8 cellular contexts compared by ENCODE assay signal in the genomic region with DNA sequence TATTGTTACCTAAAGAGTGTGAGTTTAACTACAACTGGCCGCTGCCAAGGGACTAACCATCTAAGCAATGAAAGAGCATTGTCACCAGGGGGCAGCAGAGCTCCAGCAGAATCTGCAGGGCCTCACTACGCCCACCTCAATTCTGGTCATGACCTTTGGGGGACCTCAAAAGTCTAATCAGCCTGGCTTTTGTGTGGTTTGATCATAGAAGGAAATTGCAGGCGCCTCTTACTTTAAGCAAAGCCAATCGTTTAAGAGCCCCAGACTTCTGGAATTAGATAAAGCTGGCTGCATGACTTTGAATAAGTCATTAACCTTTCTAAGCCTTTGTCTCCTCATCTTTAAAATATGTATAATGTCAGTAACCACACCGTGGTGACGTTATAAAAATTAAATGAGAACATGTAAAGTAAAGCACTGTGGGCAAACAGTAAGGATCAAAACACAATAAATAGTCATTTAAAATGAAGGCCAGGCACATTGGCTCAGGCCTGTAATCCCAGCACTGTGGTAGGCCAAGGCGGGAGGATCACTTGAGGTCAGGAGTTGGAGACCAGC. TPM values are rescaled to one million over a fixed set of nuclear protein-coding genes. Genes with fewer than 3 reads are reported as not detected.
DNase-seq lines count a peak whose midpoint lies in the region; ATAC-seq and TF ChIP-seq lines count a peak whose summit lies in the region.

No MANE protein-coding gene starts in this region.

- no peaks in the 10 kb centered on the region for H4K20me1 ChIP-seq in neural progenitor cell (ENCODE audit: low read depth)

- H3K27me3 ChIP-seq in neural progenitor cell: no peaks in the 10 kb centered on the region

- H3K9me3 Mint-ChIP-seq in neural progenitor cell: no peaks in the 10 kb centered on the region

- peak; percentile 92 for TF ChIP-seq CTCF in neural progenitor cell (IDR thresholded peaks at IDR 0.05)

- H3K79me2 ChIP-seq in neural progenitor cell (ENCODE audit: low read depth): no peaks in the 10 kb centered on the region

- no peaks in the 10 kb centered on the region for H3K36me3 ChIP-seq in neural progenitor cell

- H3K9me3 ChIP-seq in neural progenitor cell (ENCODE audit: low read depth): no peaks in the 10 kb centered on the region

- no peaks in the 10 kb centered on the region for H3K4me1 Mint-ChIP-seq in neural progenitor cell

- ATAC-seq in HG03354 (IDR thresholded peaks at IDR 0.05; ENCODE audit: poor library complexity, severe bottlenecking, unreplicated experiment): peak; percentile 65
- ATAC-seq in HG02840 (IDR thresholded peaks at IDR 0.05; ENCODE audit: low FRiP score, unreplicated experiment): no peak

- H2AFZ ChIP-seq in neural progenitor cell (replicated peaks): no peak overlapping the region

- H3K27me3 Mint-ChIP-seq in neural progenitor cell (ENCODE audit: insufficient read depth, low read depth): peaks cover 15% of the 10 kb centered on the region

- no peak overlapping the region for H3K4me3 ChIP-seq in neural progenitor cell

- no peak overlapping the region for H3K27ac ChIP-seq in neural progenitor cell

- no peak overlapping the region for H3K4me2 ChIP-seq in neural progenitor cell

- in situ Hi-C loops in SK-MEL-5 (cut with HindIII; ENCODE audit: low pct_unique_long_range_greater_than_20kb, low sequenced_read_pairs): no loop called here

- H3K9ac ChIP-seq in neural progenitor cell: no peak overlapping the region

- H3F3A ChIP-seq in neural progenitor cell (ENCODE audit: low read depth): no peaks in the 10 kb centered on the region

- peak; percentile 46 for DNase-seq in NCI-H1436 (lab: John Stamatoyannopoulos, UW)
- DNase-seq in NCI-H1436 treated with DMSO at 0.1 percent for 48 hours (lab: John Stamatoyannopoulos, UW): no peak
- peak; percentile 74 for DNase-seq in SK-MEL-5 (ENCODE audit: low read depth, low spot score)
- peak; percentile 38 for DNase-seq in dedifferentiated amniotic fluid mesenchymal stem cell (ENCODE audit: extremely low spot score)
- DNase-seq in neural progenitor cell (ENCODE audit: low spot score): peak; percentile 83
- DNase-seq in effector CD8-positive, alpha-beta T cell (lab: John Stamatoyannopoulos, UW): no peak

- H3K4me3 Mint-ChIP-seq in neural progenitor cell: no peak overlapping the region

- no peaks in the 10 kb centered on the region for H3K36me3 Mint-ChIP-seq in neural progenitor cell

- H3K27ac Mint-ChIP-seq in neural progenitor cell: no peak overlapping the region

- no peaks in the 10 kb centered on the region for H3K4me1 ChIP-seq in neural progenitor cell

RNA-seq across cellular contexts. Expression of a gene that starts 58.6 kb away (rescaled TPM):
- 3.3 and 3.6 TPM in 2 replicates for total RNA-seq in SK-MEL-5 (2014; rRNA removed; shearing (Covaris generic))
- polyA plus RNA-seq in SK-MEL-5 (2015; cell fraction: cytosol; rRNA removed): 8.3 and 9.1 TPM in 2 replicates
- polyA plus RNA-seq in SK-MEL-5 (2015; cell fraction: nucleus; rRNA removed): 28.3 and 42.9 TPM in 2 replicates
- total RNA-seq in neural progenitor cell (ENCODE audit: low replicate concordance): not detected in 2 replicates

Comparison
In these comparisons a context has a peak if more than half of its experiments do, and no peak if none do; other contexts are left out.
1. DNase-seq: peak in NCI-H1436 (single experiment), SK-MEL-5 (single experiment), dedifferentiated amniotic fluid mesenchymal stem cell (single experiment) and neural progenitor cell (single experiment); none in NCI-H1436 treated with DMSO at 0.1 percent for 48 hours (single experiment) and effector CD8-positive, alpha-beta T cell (single experiment).